ENCODE assay signal across 1 cellular context in genomic region chr3:48473617-48473952, GRCh38.
TF ChIP-seq lines count a peak whose summit lies in the region.

No MANE protein-coding gene starts in this region.

TF ChIP-seq in GM12878, 131 proteins besides CTCF, POLR2A, EP300 and RAD21:
- TF ChIP-seq, protein P1, sequence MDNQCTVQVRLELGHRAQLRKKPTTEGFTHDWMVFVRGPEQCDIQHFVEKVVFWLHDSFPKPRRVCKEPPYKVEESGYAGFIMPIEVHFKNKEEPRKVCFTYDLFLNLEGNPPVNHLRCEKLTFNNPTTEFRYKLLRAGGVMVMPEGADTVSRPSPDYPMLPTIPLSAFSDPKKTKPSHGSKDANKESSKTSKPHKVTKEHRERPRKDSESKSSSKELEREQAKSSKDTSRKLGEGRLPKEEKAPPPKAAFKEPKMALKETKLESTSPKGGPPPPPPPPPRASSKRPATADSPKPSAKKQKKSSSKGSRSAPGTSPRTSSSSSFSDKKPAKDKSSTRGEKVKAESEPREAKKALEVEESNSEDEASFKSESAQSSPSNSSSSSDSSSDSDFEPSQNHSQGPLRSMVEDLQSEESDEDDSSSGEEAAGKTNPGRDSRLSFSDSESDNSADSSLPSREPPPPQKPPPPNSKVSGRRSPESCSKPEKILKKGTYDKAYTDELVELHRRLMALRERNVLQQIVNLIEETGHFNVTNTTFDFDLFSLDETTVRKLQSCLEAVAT (IDR thresholded peaks at IDR 0.05): no peak
- TF ChIP-seq KDM1A (IDR thresholded peaks at IDR 0.05; ENCODE audit: borderline replicate concordance) (no peak), SIN3A (IDR thresholded peaks at IDR 0.05; ENCODE audit: low read depth, low read length) (no peak), EED (IDR thresholded peaks at IDR 0.05; ENCODE audit: low read depth) (no peak), SPI1 (IDR thresholded peaks at IDR 0.05; ENCODE audit: borderline replicate concordance, insufficient read depth, low read depth, low read length) (no peak), JUNB (IDR thresholded peaks at IDR 0.05) (no peak), ZNF592 (IDR thresholded peaks at IDR 0.05) (no peak), ATF3 (IDR thresholded peaks at IDR 0.05; ENCODE audit: borderline replicate concordance, extremely low read depth, low read depth, low read length) (no peak), SMAD5 (IDR thresholded peaks at IDR 0.05; ENCODE audit: low read depth) (no peak), ZBTB11 (CRISPR knock-in tag; IDR thresholded peaks at IDR 0.05) (no peak), RELA (IDR thresholded peaks at IDR 0.05; ENCODE audit: borderline replicate concordance, partially characterized antibody) (no peak), ZNF687 (IDR thresholded peaks at IDR 0.05) (no peak), TAF1 (IDR thresholded peaks at IDR 0.05; ENCODE audit: borderline replicate concordance, low read depth, low read length) (no peak), PML (IDR thresholded peaks at IDR 0.05; ENCODE audit: low read length) (no peak), JUND (IDR thresholded peaks at IDR 0.05; ENCODE audit: low read depth, low read length) (no peak), RAD51 (IDR thresholded peaks at IDR 0.05) (no peak)
- TF ChIP-seq, protein P2, sequence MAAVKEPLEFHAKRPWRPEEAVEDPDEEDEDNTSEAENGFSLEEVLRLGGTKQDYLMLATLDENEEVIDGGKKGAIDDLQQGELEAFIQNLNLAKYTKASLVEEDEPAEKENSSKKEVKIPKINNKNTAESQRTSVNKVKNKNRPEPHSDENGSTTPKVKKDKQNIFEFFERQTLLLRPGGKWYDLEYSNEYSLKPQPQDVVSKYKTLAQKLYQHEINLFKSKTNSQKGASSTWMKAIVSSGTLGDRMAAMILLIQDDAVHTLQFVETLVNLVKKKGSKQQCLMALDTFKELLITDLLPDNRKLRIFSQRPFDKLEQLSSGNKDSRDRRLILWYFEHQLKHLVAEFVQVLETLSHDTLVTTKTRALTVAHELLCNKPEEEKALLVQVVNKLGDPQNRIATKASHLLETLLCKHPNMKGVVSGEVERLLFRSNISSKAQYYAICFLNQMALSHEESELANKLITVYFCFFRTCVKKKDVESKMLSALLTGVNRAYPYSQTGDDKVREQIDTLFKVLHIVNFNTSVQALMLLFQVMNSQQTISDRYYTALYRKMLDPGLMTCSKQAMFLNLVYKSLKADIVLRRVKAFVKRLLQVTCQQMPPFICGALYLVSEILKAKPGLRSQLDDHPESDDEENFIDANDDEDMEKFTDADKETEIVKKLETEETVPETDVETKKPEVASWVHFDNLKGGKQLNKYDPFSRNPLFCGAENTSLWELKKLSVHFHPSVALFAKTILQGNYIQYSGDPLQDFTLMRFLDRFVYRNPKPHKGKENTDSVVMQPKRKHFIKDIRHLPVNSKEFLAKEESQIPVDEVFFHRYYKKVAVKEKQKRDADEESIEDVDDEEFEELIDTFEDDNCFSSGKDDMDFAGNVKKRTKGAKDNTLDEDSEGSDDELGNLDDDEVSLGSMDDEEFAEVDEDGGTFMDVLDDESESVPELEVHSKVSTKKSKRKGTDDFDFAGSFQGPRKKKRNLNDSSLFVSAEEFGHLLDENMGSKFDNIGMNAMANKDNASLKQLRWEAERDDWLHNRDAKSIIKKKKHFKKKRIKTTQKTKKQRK (IDR thresholded peaks at IDR 0.05; ENCODE audit: low read depth, low read length): no peak
TF ChIP-seq in GM12878: peak in this region for 0.
